23 cellular contexts compared by ENCODE assay signal in the genomic region with DNA sequence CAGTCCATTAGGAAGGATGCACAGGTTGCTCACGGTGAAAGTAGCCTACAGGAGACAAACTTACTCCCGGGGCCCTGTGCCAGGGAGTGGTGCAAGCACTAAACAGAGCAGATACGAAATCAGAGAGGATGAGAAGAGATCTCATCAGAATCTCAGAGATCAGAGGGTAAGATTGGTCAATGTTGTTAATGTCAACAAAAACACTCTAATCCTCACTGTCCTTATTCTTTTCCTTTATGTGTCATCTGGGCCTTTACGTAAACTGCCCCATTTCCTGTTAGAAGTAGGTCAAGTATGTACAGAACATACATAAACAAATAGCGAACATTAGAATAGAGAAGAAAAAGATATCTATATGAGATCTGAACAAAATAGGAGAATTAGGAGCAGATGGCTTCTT.
"Had no signal": no experiment of that assay in that cellular context is flagged by ENCODE, and none has a peak within 500 bp of the region (broad histone marks: within the 10 kb centered on the region; RNA-seq: fewer than 3 reads in every experiment).

No MANE protein-coding gene starts in this region.

- H3K27me3 Mint-ChIP-seq: activated CD4-positive, alpha-beta T cell treated with anti-CD3 and anti-CD28 coated beads, Interleukin-2, amount 10 ng/mL, durations not matched to agents 7 days and 5 days; activated CD8-positive, alpha-beta memory T cell treated with anti-CD3 and anti-CD28 coated beads, Interleukin-2, amount 10 ng/mL, durations not matched to agents 7 days and 5 days; activated CD8-positive, alpha-beta T cell treated with anti-CD3 and anti-CD28 coated beads for 36 hours; activated naive CD4-positive, alpha-beta T cell treated with anti-CD3 and anti-CD28 coated beads, Interleukin-2, amount 50 U/mL, for 24 hours; brain; natural killer cell treated with Interleukin-12 subunit alpha and Interleukin-12 subunit beta and Interleukin-15 and Interleukin-18, amount 100 ng/mL, for 72 hours; stimulated activated naive CD8-positive, alpha-beta T cell treated with anti-CD3 and anti-CD28 coated beads, Interleukin-15, Interleukin-2, amounts not matched to agents 100 ng/mL and 50 ng/mL, for 24 hours had no signal

- DNase-seq: activated CD4-positive, alpha-beta T cell treated with anti-CD3 and anti-CD28 coated beads, Interleukin-2, amount 10 ng/mL, durations not matched to agents 7 days and 5 days; activated CD8-positive, alpha-beta memory T cell treated with anti-CD3 and anti-CD28 coated beads, Interleukin-2, amount 10 ng/mL, durations not matched to agents 7 days and 5 days; activated CD8-positive, alpha-beta T cell treated with anti-CD3 and anti-CD28 coated beads for 36 hours; activated gamma-delta T cell; activated T-cell treated with anti-CD3 and anti-CD28 coated beads for 4 hours; aorta; effector CD4-positive, alpha-beta T cell; glutamatergic neuron; hippocampal formation; left ventricle myocardium superior; pancreas; right cardiac atrium; stimulated activated CD4-positive, alpha-beta T cell treated with anti-CD3 and anti-CD28 coated beads, Interleukin-12 subunit alpha, Interleukin-12 subunit beta, amount 100 ng/mL, for 4 hours; substantia nigra; thyroid gland; upper lobe of right lung had no signal

- H3K36me3 ChIP-seq: pancreas, thyroid gland, upper lobe of right lung had no signal

- H3K27me3 ChIP-seq: pancreas, thyroid gland, upper lobe of right lung had no signal

- H3K9me3 Mint-ChIP-seq: activated CD4-positive, alpha-beta T cell treated with anti-CD3 and anti-CD28 coated beads, Interleukin-2, amount 10 ng/mL, durations not matched to agents 7 days and 5 days; activated naive CD4-positive, alpha-beta T cell treated with anti-CD3 and anti-CD28 coated beads, Interleukin-2, amount 50 U/mL, for 24 hours; dendritic cell treated with granulocyte-macrophage colony-stimulating factor and Interleukin-4, amounts not matched to agents 40 ng/mL and 50 ng/mL, for 4 days had no signal

- H3K4me3 ChIP-seq: pancreas, thyroid gland, upper lobe of right lung had no signal

- ATAC-seq: activated CD4-positive, CD25-positive, alpha-beta regulatory T cell treated with anti-CD3 and anti-CD28 coated beads, Interleukin-2, amount 50 U/mL, for 24 hours; activated CD8-positive, alpha-beta memory T cell treated with anti-CD3 and anti-CD28 coated beads, Interleukin-2, amount 10 ng/mL, durations not matched to agents 7 days and 5 days; activated CD8-positive, alpha-beta T cell treated with anti-CD3 and anti-CD28 coated beads for 36 hours; esophagus mucosa; left ventricle myocardium superior; natural killer cell treated with Interleukin-12 subunit alpha and Interleukin-12 subunit beta and Interleukin-15 and Interleukin-18, amount 100 ng/mL, for 72 hours; pancreas; right cardiac atrium; upper lobe of right lung had no signal

- H3K4me1 Mint-ChIP-seq: activated CD4-positive, alpha-beta T cell treated with anti-CD3 and anti-CD28 coated beads, Interleukin-2, amount 10 ng/mL, durations not matched to agents 7 days and 5 days; activated CD8-positive, alpha-beta memory T cell treated with anti-CD3 and anti-CD28 coated beads, Interleukin-2, amount 10 ng/mL, durations not matched to agents 7 days and 5 days; activated naive CD4-positive, alpha-beta T cell treated with anti-CD3 and anti-CD28 coated beads, Interleukin-2, amount 50 U/mL, for 24 hours; brain had no signal

- H3K36me3 Mint-ChIP-seq: activated CD8-positive, alpha-beta memory T cell treated with anti-CD3 and anti-CD28 coated beads, Interleukin-2, amount 10 ng/mL, durations not matched to agents 7 days and 5 days; activated naive CD4-positive, alpha-beta T cell treated with anti-CD3 and anti-CD28 coated beads, Interleukin-2, amount 50 U/mL, for 24 hours; natural killer cell treated with Interleukin-12 subunit alpha and Interleukin-12 subunit beta and Interleukin-15 and Interleukin-18, amount 100 ng/mL, for 72 hours had no signal

- H3K4me1 ChIP-seq: pancreas, thyroid gland, upper lobe of right lung had no signal

- H3K9me3 ChIP-seq: pancreas, thyroid gland, upper lobe of right lung had no signal

- H3K27ac ChIP-seq: pancreas, thyroid gland, upper lobe of right lung had no signal

- H3K4me3 Mint-ChIP-seq: activated CD4-positive, alpha-beta T cell treated with anti-CD3 and anti-CD28 coated beads, Interleukin-2, amount 10 ng/mL, durations not matched to agents 7 days and 5 days; activated CD8-positive, alpha-beta memory T cell treated with anti-CD3 and anti-CD28 coated beads, Interleukin-2, amount 10 ng/mL, durations not matched to agents 7 days and 5 days; activated CD8-positive, alpha-beta T cell treated with anti-CD3 and anti-CD28 coated beads for 36 hours; activated naive CD4-positive, alpha-beta T cell treated with anti-CD3 and anti-CD28 coated beads, Interleukin-2, amount 50 U/mL, for 24 hours; brain; dendritic cell treated with granulocyte-macrophage colony-stimulating factor and Interleukin-4, amounts not matched to agents 40 ng/mL and 50 ng/mL, for 4 days; natural killer cell treated with Interleukin-12 subunit alpha and Interleukin-12 subunit beta and Interleukin-15 and Interleukin-18, amount 100 ng/mL, for 72 hours; stimulated activated naive CD8-positive, alpha-beta T cell treated with anti-CD3 and anti-CD28 coated beads, Interleukin-15, Interleukin-2, amounts not matched to agents 100 ng/mL and 50 ng/mL, for 24 hours had no signal

- H3K27ac Mint-ChIP-seq: activated CD4-positive, alpha-beta T cell treated with anti-CD3 and anti-CD28 coated beads, Interleukin-2, amount 10 ng/mL, durations not matched to agents 7 days and 5 days; activated CD8-positive, alpha-beta memory T cell treated with anti-CD3 and anti-CD28 coated beads, Interleukin-2, amount 10 ng/mL, durations not matched to agents 7 days and 5 days; activated CD8-positive, alpha-beta T cell treated with anti-CD3 and anti-CD28 coated beads for 36 hours; activated naive CD4-positive, alpha-beta T cell treated with anti-CD3 and anti-CD28 coated beads, Interleukin-2, amount 50 U/mL, for 24 hours; brain; dendritic cell treated with granulocyte-macrophage colony-stimulating factor and Interleukin-4, amounts not matched to agents 40 ng/mL and 50 ng/mL, for 4 days; natural killer cell treated with Interleukin-12 subunit alpha and Interleukin-12 subunit beta and Interleukin-15 and Interleukin-18, amount 100 ng/mL, for 72 hours; stimulated activated naive CD8-positive, alpha-beta T cell treated with anti-CD3 and anti-CD28 coated beads, Interleukin-15, Interleukin-2, amounts not matched to agents 100 ng/mL and 50 ng/mL, for 24 hours had no signal
